Comparison of ENCODE assay signal across 14 cellular contexts in genomic region chr3:134309987-134310700, GRCh38. TPM values are rescaled to one million over a fixed set of nuclear protein-coding genes. Genes with fewer than 3 reads are reported as not detected.
DNase-seq lines count a peak whose midpoint lies in the region; ATAC-seq and TF ChIP-seq lines count a peak whose summit lies in the region.
"Had no signal": no experiment of that assay in that cellular context is flagged by ENCODE, and none has a peak within 500 bp of the region (broad histone marks: within the 10 kb centered on the region; RNA-seq: fewer than 3 reads in every experiment).

No MANE protein-coding gene starts in this region.

- H3K18ac ChIP-seq in IMR-90 (ENCODE audit: low read depth, low read length), result peak overlapping the region; percentile 58

- ATAC-seq in IMR-90 (ENCODE audit: low read depth), result no peak
- ATAC-seq in lower lobe of right lung, result peak; percentile 61 to 64
- ATAC-seq: T-helper 17 cell had no signal

- H2AFZ ChIP-seq in IMR-90 (replicated peaks; ENCODE audit: low read length, poor library complexity), result peak overlapping the region; percentile 39

- H3K14ac ChIP-seq in IMR-90 (replicated peaks; ENCODE audit: low read depth, low read length), result peak overlapping the region; percentile 49; the same call in 1 of the 2 replicates

- H4K5ac ChIP-seq in IMR-90 (ENCODE audit: low read depth, low read length), result peak overlapping the region; percentile 46

- H3K27ac ChIP-seq in IMR-90 (ENCODE audit: insufficient read depth, low read length) (peak overlapping the region; percentile 28; the same call in 1 of the 2 replicates), breast epithelium (peak overlapping the region; percentile 64 to 94), lower lobe of right lung (peak overlapping the region; percentile 96), temporal lobe (ENCODE audit: low read depth, low read length) (peak overlapping the region; percentile 11)
- H3K27ac ChIP-seq: brain microvascular endothelial cell had no signal

- 92% methylated on average over 2 of the region's 9 CpGs; no CpG with 5 or more reads in 1 of the 2 experiments for WGBS in IMR-90 (ENCODE audit: extremely low coverage in 2 of 2, insufficient read length in 1 of 2), 2 experiments

- BruUV-seq in IMR-90 (replicated peaks; lab: Mats Ljungman, UMichigan), result no TSS peak

- H3K56ac ChIP-seq in IMR-90 (ENCODE audit: extremely low read depth, insufficient read depth, low read length), result 0 out of 2 replicates have a peak overlapping the region, but pooled peaks have one; percentile 16

- no peak for TF ChIP-seq POLR2A in IMR-90 (IDR thresholded peaks at IDR 0.05; ENCODE audit: low read depth, low read length)
- TF ChIP-seq POLR2A in breast epithelium (IDR thresholded peaks at IDR 0.05), result no peak

- in situ Hi-C loops in IMR-90 (cut with MboI; ENCODE audit: low sequenced_read_pairs), result loop anchor here (5.0 to 10.0 kb wide), 3 partner anchors 98 to 375 kb away; no protein-coding TSS in a partner anchor

- no peak for TF ChIP-seq RAD21 in IMR-90 (IDR thresholded peaks at IDR 0.05; ENCODE audit: low read length)

- no peaks in the 10 kb centered on the region for H3K36me3 ChIP-seq in IMR-90 (ENCODE audit: control insufficient read depth, insufficient read depth, low read length)
- H3K36me3 ChIP-seq in breast epithelium, result no peaks in the 10 kb centered on the region
- no peaks in the 10 kb centered on the region for H3K36me3 ChIP-seq in lower lobe of right lung
- H3K36me3 ChIP-seq: brain microvascular endothelial cell had no signal

- peak overlapping the region; percentile 85; the same call in 1 of the 2 replicates for H2AK5ac ChIP-seq in IMR-90 (ENCODE audit: low read depth, low read length)

- POLR2A ChIA-PET in IMR-90 (lab: Charles Lee; ENCODE audit: unreplicated experiment), result interaction anchor here (1.7 kb wide), 1 partner anchor 63 kb away, joined by 6 read pairs; no protein-coding TSS in a partner anchor

- H3K4me2 ChIP-seq in IMR-90 (ENCODE audit: low read depth, low read length), result no peak overlapping the region

- peak overlapping the region; percentile 86 for H3K4ac ChIP-seq in IMR-90 (ENCODE audit: low read depth, low read length)

- intact Hi-C loops in IMR-90 (cut with micrococcal nuclease) (loop anchor here (2.0 kb wide), 1 partner anchor 331 kb away; no protein-coding TSS in a partner anchor), breast epithelium (cut with DNase I; ENCODE audit: low total_unique reads) (loop anchor here (2.0 to 5.0 kb wide), 5 partner anchors 65 to 653 kb away; partner anchors contain the start of gene AMOTL2), lower lobe of right lung (cut with DNase I) (loop anchor here (5.0 to 10.0 kb wide), 2 partner anchors 55 to 167 kb away; no protein-coding TSS in a partner anchor)

- peaks cover 14 to 57% of the 10 kb centered on the region in 2 experiments; a peak in 3 of 4 replicates for H3K79me1 ChIP-seq in IMR-90 (ENCODE audit: low read depth in 1 of 2, low read length in 2 of 2)

- peak overlapping the region; percentile 22; the same call in 1 of the 2 replicates for H3K23ac ChIP-seq in IMR-90 (ENCODE audit: low read depth, low read length)

- no peak overlapping the region for H3K9ac ChIP-seq in IMR-90 (ENCODE audit: low read depth, low read length)

- peak overlapping the region; percentile 84 for H4K91ac ChIP-seq in IMR-90 (ENCODE audit: insufficient read depth, low read depth, low read length)

- no peaks in the 10 kb centered on the region for H4K20me1 ChIP-seq in IMR-90 (ENCODE audit: insufficient read depth, low read length)

- no peak overlapping the region for H2AK9ac ChIP-seq in IMR-90 (replicated peaks; ENCODE audit: low read depth, low read length, poor library complexity)

- H3K4me1 ChIP-seq in IMR-90 (ENCODE audit: control insufficient read depth, insufficient read depth, low read length), result peaks cover 43% of the 10 kb centered on the region
- H3K4me1 ChIP-seq in breast epithelium, result peaks cover 3 to 24% of the 10 kb centered on the region in 2 donors
- H3K4me1 ChIP-seq in lower lobe of right lung, result peaks cover 62% of the 10 kb centered on the region

- peak overlapping the region; percentile 86 for H2BK120ac ChIP-seq in IMR-90 (ENCODE audit: low read depth, low read length)

- H3K4me3 ChIP-seq in IMR-90 (ENCODE audit: insufficient read depth, low read depth, low read length) (no peak overlapping the region), breast epithelium (no peak overlapping the region), lower lobe of right lung (no peak overlapping the region)

- peak overlapping the region; percentile 87; the same call in 1 of the 3 replicates for H2BK15ac ChIP-seq in IMR-90 (ENCODE audit: low read depth, low read length)

- peak overlapping the region; percentile 19 to 56; a peak in 3 of 4 replicates for H4K8ac ChIP-seq in IMR-90 (ENCODE audit: low read depth in 2 of 2, low read length in 2 of 2)

- H3K9me3 ChIP-seq in IMR-90 (ENCODE audit: control insufficient read depth, insufficient read depth, low read length) (no peaks in the 10 kb centered on the region), breast epithelium (no peaks in the 10 kb centered on the region), lower lobe of right lung (no peaks in the 10 kb centered on the region)

- no peak for TF ChIP-seq CTCF in IMR-90 (conservative IDR thresholded peaks at IDR 0.05; ENCODE audit: low read depth, low read length)
- TF ChIP-seq CTCF in breast epithelium (IDR thresholded peaks at IDR 0.05), result no peak
- no peak for TF ChIP-seq CTCF in lower lobe of right lung (IDR thresholded peaks at IDR 0.05)

- dilution Hi-C loops in IMR-90 (cut with HindIII; ENCODE audit: low sequenced_read_pairs, unreplicated experiment), result no loop called here

- no peak for DNase-seq in IMR-90
- no peak for DNase-seq in breast epithelium (ENCODE audit: low spot score in 2 of 2)
- peak; percentile 58 for DNase-seq in lower lobe of right lung
- no peak for DNase-seq in T1000 (lab: John Stamatoyannopoulos, UW)
- no peak for DNase-seq in hepatic stellate cell (ENCODE audit: low spot score)
- no peak for DNase-seq in NCI-H1694 treated with DMSO at 0.1 percent for 48 hours (lab: John Stamatoyannopoulos, UW)
- no peak for DNase-seq in NCI-H2171 (lab: John Stamatoyannopoulos, UW)
- DNase-seq: activated CD8-positive, alpha-beta memory T cell treated with anti-CD3 and anti-CD28 coated beads, Interleukin-2, amount 50 U/mL, for 4 hours; brain microvascular endothelial cell; COR-L47; NCI-H748 treated with DMSO at 0.1 percent for 48 hours; stimulated activated CD4-positive, alpha-beta T cell treated with anti-CD3 and anti-CD28 coated beads, Interleukin-4, amount 100 ng/mL, for 1 hour; T-helper 17 cell had no signal

- H3K27me3 ChIP-seq in IMR-90 (ENCODE audit: control insufficient read depth, insufficient read depth, low read length) (no peaks in the 10 kb centered on the region), breast epithelium (no peaks in the 10 kb centered on the region), lower lobe of right lung (ENCODE audit: low read depth) (peaks cover 3% of the 10 kb centered on the region)
- H3K27me3 ChIP-seq: brain microvascular endothelial cell had no signal

- peak overlapping the region; percentile 48 for H2BK5ac ChIP-seq in IMR-90 (ENCODE audit: low read depth, low read length, poor library complexity, severe bottlenecking)

- peaks cover 30% of the 10 kb centered on the region for H3K9me1 ChIP-seq in IMR-90 (ENCODE audit: insufficient read depth, low read length)

- peak overlapping the region; percentile 60 for H2BK20ac ChIP-seq in IMR-90 (ENCODE audit: low read depth, low read length)

- CTCF ChIA-PET in IMR-90 (lab: Yijun Ruan, JAX), result interaction anchor here (3.2 kb wide), 1 partner anchor 164 kb away, joined by 38 read pairs; no protein-coding TSS in a partner anchor

TF ChIP-seq in IMR-90, 13 proteins besides CTCF, POLR2A, EP300 and RAD21:
- TF ChIP-seq NFE2L2 (IDR thresholded peaks at IDR 0.05; ENCODE audit: low read depth, low read length) (no peak), CHD1 (IDR thresholded peaks at IDR 0.05; ENCODE audit: low read depth, low read length) (no peak), RCOR1 (IDR thresholded peaks at IDR 0.05; ENCODE audit: insufficient replicate concordance, low read length) (no peak), MXI1 (IDR thresholded peaks at IDR 0.05; ENCODE audit: borderline replicate concordance, low read depth, low read length) (no peak), CEBPB (IDR thresholded peaks at IDR 0.05; ENCODE audit: low read depth, low read length) (no peak), SMC3 (IDR thresholded peaks at IDR 0.05; ENCODE audit: low read depth, low read length) (no peak), MAFK (IDR thresholded peaks at IDR 0.05; ENCODE audit: low read depth, low read length) (no peak), ELK1 (IDR thresholded peaks at IDR 0.05; ENCODE audit: borderline replicate concordance, low read depth, low read length) (no peak), USF2 (IDR thresholded peaks at IDR 0.05; ENCODE audit: low read depth, low read length) (no peak), RFX5 (IDR thresholded peaks at IDR 0.05; ENCODE audit: low read depth, low read length) (no peak), FOS (IDR thresholded peaks at IDR 0.05; ENCODE audit: low read depth, low read length) (no peak), MAZ (IDR thresholded peaks at IDR 0.05; ENCODE audit: borderline replicate concordance, low read depth, low read length) (no peak), BHLHE40 (IDR thresholded peaks at IDR 0.05; ENCODE audit: low read depth, low read length) (no peak)

RNA-seq across cellular contexts. Expression of gene RYK, which starts 59.5 kb away (rescaled TPM):
- total RNA-seq in IMR-90 (2012; rRNA removed) (106 TPM in 2 replicates), breast epithelium (100 to 1,000 TPM in 2 of 3 donors, 10 to 100 TPM in 1; 77.9 to 153 (median 150) TPM), lower lobe of right lung (46.3 TPM), temporal lobe (52.4 TPM)
- 35.0 and 42.4 TPM in 2 replicates for polyA plus RNA-seq in IMR-90 (2012; rRNA removed)
- polyA plus RNA-seq in IMR-90 (2012; cell fraction: cytosol; rRNA removed), result 12.1 and 16.0 TPM in 2 replicates
- polyA plus RNA-seq in IMR-90 (2012; cell fraction: nucleus; rRNA removed; ENCODE audit: low replicate concordance), result 16.5 and 76.9 TPM in 2 replicates

Comparison
In these comparisons a context has a peak if more than half of its experiments do, and no peak if none do; other contexts are left out.
1. H3K27ac ChIP-seq: peak in every context shown above with its lines; median percentile 96 in lower lobe of right lung; 79 in breast epithelium; 28 in IMR-90; 11 in temporal lobe.